Comparison of ENCODE assay signal across 1 cellular context in genomic region chr6:35547666-35548065, GRCh38.
TF ChIP-seq lines count a peak whose summit lies in the region.

No MANE protein-coding gene starts in this region.

TF ChIP-seq in GM23338, 12 proteins besides CTCF, POLR2A, EP300 and RAD21:
- TF ChIP-seq ZNF462 (CRISPR knock-in tag; IDR thresholded peaks at IDR 0.05): no peak
- TF ChIP-seq, protein P1, sequence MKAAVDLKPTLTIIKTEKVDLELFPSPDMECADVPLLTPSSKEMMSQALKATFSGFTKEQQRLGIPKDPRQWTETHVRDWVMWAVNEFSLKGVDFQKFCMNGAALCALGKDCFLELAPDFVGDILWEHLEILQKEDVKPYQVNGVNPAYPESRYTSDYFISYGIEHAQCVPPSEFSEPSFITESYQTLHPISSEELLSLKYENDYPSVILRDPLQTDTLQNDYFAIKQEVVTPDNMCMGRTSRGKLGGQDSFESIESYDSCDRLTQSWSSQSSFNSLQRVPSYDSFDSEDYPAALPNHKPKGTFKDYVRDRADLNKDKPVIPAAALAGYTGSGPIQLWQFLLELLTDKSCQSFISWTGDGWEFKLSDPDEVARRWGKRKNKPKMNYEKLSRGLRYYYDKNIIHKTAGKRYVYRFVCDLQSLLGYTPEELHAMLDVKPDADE (IDR thresholded peaks at IDR 0.05): no peak
- TF ChIP-seq EZH2phosphoT487 (IDR thresholded peaks at IDR 0.05; ENCODE audit: unreplicated experiment): no peak
- TF ChIP-seq ZNF331 (CRISPR knock-in tag; IDR thresholded peaks at IDR 0.05; ENCODE audit: low read depth): no peak
- no peak for TF ChIP-seq POLR2AphosphoS5 (IDR thresholded peaks at IDR 0.05; ENCODE audit: low read depth)
- no peak for TF ChIP-seq EZH2 (IDR thresholded peaks at IDR 0.05; ENCODE audit: low read depth, unreplicated experiment)
- TF ChIP-seq STAT1 (IDR thresholded peaks at IDR 0.05; ENCODE audit: unreplicated experiment): no peak
- TF ChIP-seq, protein P2, sequence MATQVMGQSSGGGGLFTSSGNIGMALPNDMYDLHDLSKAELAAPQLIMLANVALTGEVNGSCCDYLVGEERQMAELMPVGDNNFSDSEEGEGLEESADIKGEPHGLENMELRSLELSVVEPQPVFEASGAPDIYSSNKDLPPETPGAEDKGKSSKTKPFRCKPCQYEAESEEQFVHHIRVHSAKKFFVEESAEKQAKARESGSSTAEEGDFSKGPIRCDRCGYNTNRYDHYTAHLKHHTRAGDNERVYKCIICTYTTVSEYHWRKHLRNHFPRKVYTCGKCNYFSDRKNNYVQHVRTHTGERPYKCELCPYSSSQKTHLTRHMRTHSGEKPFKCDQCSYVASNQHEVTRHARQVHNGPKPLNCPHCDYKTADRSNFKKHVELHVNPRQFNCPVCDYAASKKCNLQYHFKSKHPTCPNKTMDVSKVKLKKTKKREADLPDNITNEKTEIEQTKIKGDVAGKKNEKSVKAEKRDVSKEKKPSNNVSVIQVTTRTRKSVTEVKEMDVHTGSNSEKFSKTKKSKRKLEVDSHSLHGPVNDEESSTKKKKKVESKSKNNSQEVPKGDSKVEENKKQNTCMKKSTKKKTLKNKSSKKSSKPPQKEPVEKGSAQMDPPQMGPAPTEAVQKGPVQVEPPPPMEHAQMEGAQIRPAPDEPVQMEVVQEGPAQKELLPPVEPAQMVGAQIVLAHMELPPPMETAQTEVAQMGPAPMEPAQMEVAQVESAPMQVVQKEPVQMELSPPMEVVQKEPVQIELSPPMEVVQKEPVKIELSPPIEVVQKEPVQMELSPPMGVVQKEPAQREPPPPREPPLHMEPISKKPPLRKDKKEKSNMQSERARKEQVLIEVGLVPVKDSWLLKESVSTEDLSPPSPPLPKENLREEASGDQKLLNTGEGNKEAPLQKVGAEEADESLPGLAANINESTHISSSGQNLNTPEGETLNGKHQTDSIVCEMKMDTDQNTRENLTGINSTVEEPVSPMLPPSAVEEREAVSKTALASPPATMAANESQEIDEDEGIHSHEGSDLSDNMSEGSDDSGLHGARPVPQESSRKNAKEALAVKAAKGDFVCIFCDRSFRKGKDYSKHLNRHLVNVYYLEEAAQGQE (IDR thresholded peaks at IDR 0.05; ENCODE audit: unreplicated experiment): no peak
- TF ChIP-seq JUNB (IDR thresholded peaks at IDR 0.05; ENCODE audit: unreplicated experiment): no peak
TF ChIP-seq in GM23338: peak in this region for 0.
